In the genomic region with DNA sequence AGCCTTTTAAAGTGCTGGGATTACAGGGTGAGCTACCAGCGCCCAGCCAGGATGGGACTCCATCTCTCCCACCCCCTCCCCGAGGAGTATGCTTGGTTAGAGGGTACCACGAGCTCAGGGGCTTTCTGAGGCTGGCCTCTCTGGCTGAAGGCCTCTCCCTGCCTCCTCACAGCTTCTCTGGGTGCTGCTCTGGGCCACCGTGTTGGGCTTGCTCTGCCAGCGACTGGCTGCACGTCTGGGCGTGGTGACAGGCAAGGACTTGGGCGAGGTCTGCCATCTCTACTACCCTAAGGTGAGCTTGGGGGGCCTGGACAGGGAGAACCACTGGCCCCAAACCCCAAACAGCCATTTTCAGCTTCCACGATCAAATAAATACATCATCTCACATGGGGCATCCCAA, we compare ENCODE assay signal across 20 cellular contexts. TPM values are rescaled to one million over a fixed set of nuclear protein-coding genes. Genes with fewer than 3 reads are reported as not detected.
DNase-seq lines count a peak whose midpoint lies in the region; ATAC-seq and TF ChIP-seq lines count a peak whose summit lies in the region.
"Had no signal": no experiment of that assay in that cellular context is flagged by ENCODE, and none has a peak within 500 bp of the region (broad histone marks: within the 10 kb centered on the region; RNA-seq: fewer than 3 reads in every experiment).

No MANE protein-coding gene starts in this region.

- H3K27ac ChIP-seq in RWPE1 (peak overlapping the region; percentile 89), neuronal stem cell (replicated peaks; ENCODE audit: low read length) (no peak overlapping the region), upper lobe of right lung (peak overlapping the region; percentile 79)

- peak overlapping the region; percentile 30 for H2BK12ac ChIP-seq in neuronal stem cell (ENCODE audit: low read length)

- no peak overlapping the region for H4K91ac ChIP-seq in neuronal stem cell (ENCODE audit: low read depth, low read length, poor library complexity)

- in situ Hi-C loops in ACHN (cut with HindIII; ENCODE audit: low pct_ligation_motif_present, low pct_unique_long_range_greater_than_20kb, low sequenced_read_pairs) = no loop called here

- intact Hi-C loops in CD14-positive monocyte (cut with micrococcal nuclease) = loop anchor here in 1 of 2 donors (5.0 kb wide), 1 partner anchor 93 kb away; a partner anchor contains a TSS
- intact Hi-C loops in upper lobe of right lung (cut with DNase I) = no loop called here

- H2BK15ac ChIP-seq in neuronal stem cell (ENCODE audit: low read length) = no peak overlapping the region

- peaks cover 67% of the 10 kb centered on the region for H3K4me1 Mint-ChIP-seq in CD14-positive monocyte

- H2BK120ac ChIP-seq in neuronal stem cell (ENCODE audit: low read depth, low read length) = peak overlapping the region; percentile 95

- peak overlapping the region; percentile 100 for H3K4me3 Mint-ChIP-seq in CD14-positive monocyte
- H3K4me3 Mint-ChIP-seq: CD8-positive, alpha-beta T cell had no signal

- H3K4me3 ChIP-seq in neuronal stem cell (ENCODE audit: low read length in 2 of 2) = peak overlapping the region in 1 of 2 donors; percentile 63
- H3K4me3 ChIP-seq in upper lobe of right lung = peak overlapping the region; percentile 40
- H3K4me3 ChIP-seq: GM12878, HAP-1 had no signal

- POLR2A ChIA-PET in RWPE1 (lab: Yijun Ruan, JAX; ENCODE audit: low non-redundant PET) = no interaction called here

- no peak overlapping the region for H3K4me2 ChIP-seq in neuronal stem cell (ENCODE audit: insufficient read depth, low read length, poor library complexity, severe bottlenecking)

- H3K9ac ChIP-seq in neuronal stem cell (ENCODE audit: low read depth, low read length, poor library complexity) = no peak overlapping the region

- no peak overlapping the region for H3K4ac ChIP-seq in neuronal stem cell (ENCODE audit: low read length)

- H3K36me3 ChIP-seq in neuronal stem cell (replicated peaks in 1 of 2; ENCODE audit: control insufficient read depth in 2 of 2, insufficient read depth in 2 of 2, low read length in 2 of 2) = no peaks in the 10 kb centered on the region
- no peaks in the 10 kb centered on the region for H3K36me3 ChIP-seq in upper lobe of right lung
- H3K36me3 ChIP-seq: HAP-1 had no signal

- peaks cover 59 to 77% of the 10 kb centered on the region in 2 donors for H3K36me3 Mint-ChIP-seq in CD14-positive monocyte
- H3K36me3 Mint-ChIP-seq: CD8-positive, alpha-beta T cell had no signal

- no CpG with 5 or more reads among the region's 9 CpGs for WGBS in neuronal stem cell (ENCODE audit: extremely low coverage in 2 of 2, insufficient read length in 2 of 2, insufficient replicate concordance in 1 of 2), 2 donors

- no peak overlapping the region for H3K18ac ChIP-seq in neuronal stem cell (ENCODE audit: low read length)

- H2AFZ ChIP-seq in neuronal stem cell (ENCODE audit: low read length) = no peak overlapping the region

- H3K27ac Mint-ChIP-seq in CD14-positive monocyte = peak overlapping the region in 6 of 7 donors; percentile 19 to 100 (median 54)
- H3K27ac Mint-ChIP-seq: CD8-positive, alpha-beta T cell had no signal

- H3K23ac ChIP-seq in neuronal stem cell (ENCODE audit: low read depth, low read length, poor library complexity) = no peak overlapping the region

- peaks cover 0 to 2% (median 0%) of the 10 kb centered on the region in 7 donors for H3K9me3 Mint-ChIP-seq in CD14-positive monocyte
- H3K9me3 Mint-ChIP-seq: CD8-positive, alpha-beta T cell had no signal

- DNase-seq in CD14-positive monocyte (ENCODE audit: low spot score) = no peak
- no peak for DNase-seq in RWPE1 (ENCODE audit: low spot score)
- no peak for DNase-seq in neuronal stem cell (ENCODE audit: low spot score)
- DNase-seq in upper lobe of right lung = peak; percentile 66
- no peak for DNase-seq in NCI-H82 treated with DMSO at 0.1 percent for 48 hours (lab: John Stamatoyannopoulos, UW; ENCODE audit: unreplicated experiment)
- DNase-seq in GOT3 (lab: John Stamatoyannopoulos, UW) = no peak
- no peak for DNase-seq in ACHN
- DNase-seq: AML-193; Calu3; CD8-positive, alpha-beta T cell; DMS 273 treated with DMSO at 0.1 percent for 48 hours; DMS53; DND-41; EL had no signal

- CTCF ChIA-PET in RWPE1 (lab: Yijun Ruan, JAX) = interaction anchor here (0.6 to 1.2 kb wide), 2 partner anchors 492 to 775 kb away, joined by 3 to 4 read pairs; no protein-coding TSS in a partner anchor

- ATAC-seq in upper lobe of right lung = no peak
- ATAC-seq: CD8-positive, alpha-beta T cell; GM12878 had no signal

- no peak overlapping the region for H4K8ac ChIP-seq in neuronal stem cell (ENCODE audit: low read depth, low read length)

- no peak overlapping the region for H3K14ac ChIP-seq in neuronal stem cell (ENCODE audit: low read length)

- H3K9me3 ChIP-seq in neuronal stem cell (replicated peaks in 1 of 2; ENCODE audit: control insufficient read depth in 2 of 2, insufficient read depth in 1 of 2, low read depth in 1 of 2, low read length in 2 of 2) (no peaks in the 10 kb centered on the region), upper lobe of right lung (no peaks in the 10 kb centered on the region)
- H3K9me3 ChIP-seq: HAP-1 had no signal

- H3K27me3 ChIP-seq in neuronal stem cell (ENCODE audit: control insufficient read depth in 3 of 3, insufficient read depth in 3 of 3, low read depth in 1 of 3, low read length in 3 of 3) = peaks cover 0 to 46% (median 13%) of the 10 kb centered on the region in 3 experiments
- H3K27me3 ChIP-seq in upper lobe of right lung = no peaks in the 10 kb centered on the region

- no peaks in the 10 kb centered on the region for H3K79me1 ChIP-seq in neuronal stem cell (ENCODE audit: low read depth, low read length)

- H3K4me1 ChIP-seq in neuronal stem cell (ENCODE audit: control insufficient read depth in 2 of 2, insufficient read depth in 1 of 2, low read depth in 1 of 2, low read length in 2 of 2) = peaks cover 0 to 1% of the 10 kb centered on the region in 2 donors
- H3K4me1 ChIP-seq in upper lobe of right lung = peaks cover 8% of the 10 kb centered on the region
- H3K4me1 ChIP-seq: HAP-1 had no signal

- no peak overlapping the region for H2BK5ac ChIP-seq in neuronal stem cell (ENCODE audit: low read length)

- peaks cover 0 to 1% (median 0%) of the 10 kb centered on the region in 3 donors for H3K27me3 Mint-ChIP-seq in CD14-positive monocyte (ENCODE audit: low read depth in 3 of 3)

- no peak for TF ChIP-seq CTCF in CD14-positive monocyte (IDR thresholded peaks at IDR 0.05)
- no peak for TF ChIP-seq CTCF in RWPE1 (conservative IDR thresholded peaks at IDR 0.05; ENCODE audit: low read depth)
- no peak for TF ChIP-seq CTCF in upper lobe of right lung (IDR thresholded peaks at IDR 0.05)

- H2AK5ac ChIP-seq in neuronal stem cell (ENCODE audit: low read depth, low read length) = no peak overlapping the region

RNA-seq across cellular contexts. Expression of a gene that starts 2.9 kb away (rescaled TPM):
- polyA plus RNA-seq in CD14-positive monocyte = 100 to 1,000 TPM; 184 to 352 TPM
- polyA plus RNA-seq in neuronal stem cell (2013, experiment 1 of 2) = 0.35 TPM
- 0.06 TPM for polyA plus RNA-seq in neuronal stem cell (2013, experiment 2 of 2)
- total RNA-seq in upper lobe of right lung = 302 TPM
- total RNA-seq: Calu3 had no signal

RNA-seq across cellular contexts. Expression of a gene that starts 14.7 kb away (rescaled TPM):
- 10 to 100 TPM; 46.4 to 49.9 TPM for polyA plus RNA-seq in CD14-positive monocyte
- 39.9 TPM for polyA plus RNA-seq in neuronal stem cell (2013, experiment 1 of 2)
- 39.8 TPM for polyA plus RNA-seq in neuronal stem cell (2013, experiment 2 of 2)
- total RNA-seq in upper lobe of right lung = 169 TPM

RNA-seq across cellular contexts. Expression of a gene that starts 28.3 kb away (rescaled TPM):
- 1 to 10 TPM; 2.9 to 5.5 TPM for polyA plus RNA-seq in CD14-positive monocyte
- 0.66 TPM for polyA plus RNA-seq in neuronal stem cell (2013, experiment 1 of 2)
- polyA plus RNA-seq in neuronal stem cell (2013, experiment 2 of 2) = 0.80 TPM
- 0.64 TPM for total RNA-seq in upper lobe of right lung
- total RNA-seq: Calu3; CD8-positive, alpha-beta T cell; GM12878; H4; HT-29 had no signal
- polyA plus RNA-seq: BJ had no signal

RNA-seq across cellular contexts. Expression of a gene that starts 33.9 kb away (rescaled TPM):
- polyA plus RNA-seq in CD14-positive monocyte = not detected
- 0.07 TPM for polyA plus RNA-seq in neuronal stem cell (2013, experiment 1 of 2)
- polyA plus RNA-seq in neuronal stem cell (2013, experiment 2 of 2) = 0.08 TPM
- total RNA-seq in upper lobe of right lung = not detected
- total RNA-seq: G401, H4 had no signal
- polyA plus RNA-seq: BJ had no signal
